17 cellular contexts compared by ENCODE assay signal in the genomic region with DNA sequence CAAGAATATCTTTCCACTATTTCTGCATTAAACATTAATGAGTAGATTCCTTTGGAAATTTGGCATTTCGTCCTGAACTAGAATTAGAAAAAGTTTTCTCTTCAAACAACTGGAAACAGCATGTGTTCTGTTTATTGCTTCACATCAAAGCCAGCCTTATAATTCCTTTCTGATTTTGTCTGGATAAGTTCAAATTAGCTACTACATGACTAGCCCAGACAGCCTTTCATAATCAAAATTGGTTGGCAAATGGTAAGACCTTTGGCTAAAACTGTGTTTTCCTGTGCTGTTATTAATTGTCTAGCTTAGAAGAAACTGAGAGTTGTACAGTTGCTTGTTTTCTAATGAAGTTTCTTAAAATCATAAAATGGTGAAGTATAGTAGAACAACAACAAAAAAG. TPM values are rescaled to one million over a fixed set of nuclear protein-coding genes. Genes with fewer than 3 reads are reported as not detected.
"Had no signal": no experiment of that assay in that cellular context is flagged by ENCODE, and none has a peak within 500 bp of the region (broad histone marks: within the 10 kb centered on the region; RNA-seq: fewer than 3 reads in every experiment).

No MANE protein-coding gene starts in this region.

- H3K9me3 Mint-ChIP-seq: activated CD4-positive, alpha-beta memory T cell treated with anti-CD3 and anti-CD28 coated beads, Interleukin-2, amount 10 ng/mL, durations not matched to agents 7 days and 5 days; naive thymus-derived CD8-positive, alpha-beta T cell; T-helper 2 cell treated with Interferon-gamma antibody and Interleukin-4, amounts not matched to agents 5 μg/mL and 100 μg/mL, for 36 hours had no signal

- H3K36me3 Mint-ChIP-seq: naive thymus-derived CD8-positive, alpha-beta T cell had no signal

- H3K36me3 ChIP-seq: cardiac muscle cell, thyroid gland had no signal

- H3K4me3 ChIP-seq: cardiac muscle cell, thyroid gland had no signal

- H3K4me3 Mint-ChIP-seq: activated B cell treated with CpG ODN at 0.5 μM for 24 hours; activated CD4-positive, alpha-beta memory T cell treated with anti-CD3 and anti-CD28 coated beads, Interleukin-2, amount 10 ng/mL, durations not matched to agents 7 days and 5 days; activated CD8-positive, alpha-beta memory T cell treated with anti-CD3 and anti-CD28 coated beads, Interleukin-2, amount 10 ng/mL, durations not matched to agents 7 days and 5 days; activated naive CD8-positive, alpha-beta T cell; naive thymus-derived CD8-positive, alpha-beta T cell; T-helper 2 cell treated with Interferon-gamma antibody and Interleukin-4, amounts not matched to agents 5 μg/mL and 100 μg/mL, for 36 hours had no signal

- H3K9ac ChIP-seq: parathyroid adenoma had no signal

- H3K27me3 ChIP-seq: cardiac muscle cell, thyroid gland had no signal

- ATAC-seq: activated CD8-positive, alpha-beta memory T cell treated with anti-CD3 and anti-CD28 coated beads, Interleukin-2, amount 10 ng/mL, durations not matched to agents 7 days and 5 days; left cardiac atrium; naive thymus-derived CD8-positive, alpha-beta T cell; sciatic nerve had no signal

- H3K27ac ChIP-seq: cardiac muscle cell, parathyroid adenoma, thyroid gland had no signal

- H3K79me2 ChIP-seq: parathyroid adenoma had no signal

- H3K9me3 ChIP-seq: thyroid gland had no signal

- H3K27me3 Mint-ChIP-seq: activated B cell treated with CpG ODN at 0.5 μM for 24 hours had no signal

- DNase-seq: activated B cell treated with CpG ODN at 0.5 μM for 24 hours; activated CD4-positive, alpha-beta memory T cell treated with anti-CD3 and anti-CD28 coated beads, Interleukin-2, amount 10 ng/mL, durations not matched to agents 7 days and 5 days; activated CD4-positive, alpha-beta T cell treated with anti-CD3 and anti-CD28 coated beads for 48 hours; activated CD8-positive, alpha-beta memory T cell treated with anti-CD3 and anti-CD28 coated beads, Interleukin-2, amount 10 ng/mL, durations not matched to agents 7 days and 5 days; amniotic stem cell; dermis blood vessel endothelial cell; effector memory CD4-positive, alpha-beta T cell; left cardiac atrium; mesendoderm; naive thymus-derived CD8-positive, alpha-beta T cell; stimulated activated naive CD4-positive, alpha-beta T cell; thyroid gland had no signal

- H3K4me1 ChIP-seq: parathyroid adenoma, thyroid gland had no signal

- H3K27ac Mint-ChIP-seq: activated B cell treated with CpG ODN at 0.5 μM for 24 hours; activated CD4-positive, alpha-beta memory T cell treated with anti-CD3 and anti-CD28 coated beads, Interleukin-2, amount 10 ng/mL, durations not matched to agents 7 days and 5 days; activated CD8-positive, alpha-beta memory T cell treated with anti-CD3 and anti-CD28 coated beads, Interleukin-2, amount 10 ng/mL, durations not matched to agents 7 days and 5 days; activated naive CD8-positive, alpha-beta T cell; naive thymus-derived CD8-positive, alpha-beta T cell; T-helper 2 cell treated with Interferon-gamma antibody and Interleukin-4, amounts not matched to agents 5 μg/mL and 100 μg/mL, for 36 hours had no signal

- H2AFZ ChIP-seq: parathyroid adenoma had no signal

RNA-seq across cellular contexts. Expression of a gene that starts 52.7 kb away (rescaled TPM):
- total RNA-seq: activated B cell treated with CpG ODN at 0.5 μM for 24 hours; activated CD4-positive, alpha-beta memory T cell treated with anti-CD3 and anti-CD28 coated beads, Interleukin-2, amount 10 ng/mL, durations not matched to agents 7 days and 5 days; activated CD8-positive, alpha-beta memory T cell treated with anti-CD3 and anti-CD28 coated beads, Interleukin-2, amount 10 ng/mL, durations not matched to agents 7 days and 5 days; naive thymus-derived CD8-positive, alpha-beta T cell had no signal
- polyA plus RNA-seq: naive thymus-derived CD8-positive, alpha-beta T cell had no signal
